ENCODE assay signal across 13 cellular contexts in the genomic region with DNA sequence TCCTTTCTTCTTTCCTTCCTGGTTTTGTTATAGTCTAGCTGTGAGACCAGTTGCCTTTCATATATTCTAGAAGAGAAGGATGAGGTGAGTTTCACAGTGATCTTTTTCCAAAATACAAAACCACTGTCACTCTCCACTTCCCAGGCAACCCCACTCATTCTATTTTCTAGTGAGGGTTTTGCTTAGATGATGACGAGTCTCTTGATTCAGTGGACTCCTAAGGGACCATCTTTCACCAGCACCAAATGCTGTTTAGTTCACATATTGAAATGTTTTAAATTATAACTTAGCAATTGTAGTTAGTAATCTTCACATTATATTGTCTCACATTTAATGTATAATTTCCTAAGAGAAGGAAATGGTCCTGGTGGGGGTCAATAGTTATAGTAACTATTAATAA. TPM values are rescaled to one million over a fixed set of nuclear protein-coding genes. Genes with fewer than 3 reads are reported as not detected.
DNase-seq lines count a peak whose midpoint lies in the region; ATAC-seq, FAIRE-seq and TF ChIP-seq lines count a peak whose summit lies in the region.
"Had no signal": no experiment of that assay in that cellular context is flagged by ENCODE, and none has a peak within 500 bp of the region (broad histone marks: within the 10 kb centered on the region; RNA-seq: fewer than 3 reads in every experiment).

No MANE protein-coding gene starts in this region.

- H3K4me1 ChIP-seq in left ventricle myocardium inferior: peaks cover 100% of the 10 kb centered on the region
- peaks cover 18% of the 10 kb centered on the region for H3K4me1 ChIP-seq in right cardiac atrium (ENCODE audit: control insufficient read depth, insufficient read depth, low read length)
- H3K4me1 ChIP-seq in GM12878 (ENCODE audit: control insufficient read depth, insufficient read depth, low read length): peaks cover 19% of the 10 kb centered on the region; the same call in 1 of the 2 replicates
- peaks cover 41 to 56% of the 10 kb centered on the region in 2 donors for H3K4me1 ChIP-seq in naive thymus-derived CD4-positive, alpha-beta T cell (ENCODE audit: control insufficient read depth in 2 of 2, insufficient read depth in 2 of 2, low read length in 2 of 2)

- H3K27me3 ChIP-seq in left ventricle myocardium inferior (ENCODE audit: low read depth): no peaks in the 10 kb centered on the region
- no peaks in the 10 kb centered on the region for H3K27me3 ChIP-seq in right cardiac atrium (ENCODE audit: control insufficient read depth, insufficient read depth)
- no peaks in the 10 kb centered on the region for H3K27me3 ChIP-seq in GM12878 (replicated peaks in 1 of 2; ENCODE audit: control insufficient read depth in 2 of 2, insufficient read depth in 2 of 2, low read length in 1 of 2)
- no peaks in the 10 kb centered on the region for H3K27me3 ChIP-seq in naive thymus-derived CD4-positive, alpha-beta T cell (ENCODE audit: control insufficient read depth in 2 of 2, insufficient read depth in 2 of 2, low read length in 2 of 2)

- FAIRE-seq in GM12878 (lab: Jason Lieb, UNC): no peak

- peak overlapping the region; percentile 72 for H3K27ac ChIP-seq in left ventricle myocardium inferior (replicated peaks)
- no peak overlapping the region for H3K27ac ChIP-seq in right cardiac atrium (ENCODE audit: low read length)
- peak overlapping the region; percentile 31 for H3K27ac ChIP-seq in GM12878 (ENCODE audit: control insufficient read depth, insufficient read depth)
- H3K27ac ChIP-seq in naive thymus-derived CD4-positive, alpha-beta T cell (ENCODE audit: low read depth, low read length): peak overlapping the region; percentile 68
- H3K27ac ChIP-seq: C4-2B had no signal

- intact Hi-C loops in left ventricle myocardium inferior (cut with micrococcal nuclease): no loop called here
- intact Hi-C loops in right cardiac atrium (cut with DNase I): no loop called here
- intact Hi-C loops in GM12878 (cut with micrococcal nuclease; ENCODE audit: unreplicated experiment): loop anchor here (5.0 kb wide), 1 partner anchor 168 kb away; no protein-coding TSS in a partner anchor
- intact Hi-C loops in naive thymus-derived CD4-positive, alpha-beta T cell (cut with micrococcal nuclease): no loop called here

- TF ChIP-seq EP300 in GM12878 (IDR thresholded peaks at IDR 0.05; ENCODE audit: borderline replicate concordance in 1 of 2, control insufficient read depth in 1 of 2, low read depth in 2 of 2, low read length in 2 of 2): no peak

- peak overlapping the region; percentile 58 to 93 (median 87) for H3K27ac Mint-ChIP-seq in naive thymus-derived CD4-positive, alpha-beta T cell

- H2AFZ ChIP-seq in GM12878 (ENCODE audit: control insufficient read depth, low read depth, low read length): no peak overlapping the region

- H3K27me3 Mint-ChIP-seq in naive thymus-derived CD4-positive, alpha-beta T cell: no peaks in the 10 kb centered on the region

- TF ChIP-seq RAD21 in GM12878 (IDR thresholded peaks at IDR 0.05; ENCODE audit: insufficient read depth, low read depth, low read length): no peak

- no peak for TF ChIP-seq CTCF in left ventricle myocardium inferior (IDR thresholded peaks at IDR 0.05; ENCODE audit: borderline replicate concordance)
- no peak for TF ChIP-seq CTCF in GM12878 (IDR thresholded peaks at IDR 0.05 in 2 of 3, conservative IDR thresholded peaks at IDR 0.05 in 1 of 3; ENCODE audit: control insufficient read depth in 2 of 3, extremely low read depth in 1 of 3, insufficient read depth in 1 of 3, low read depth in 3 of 3, low read length in 3 of 3)

- ATAC-seq in right cardiac atrium (no peak), GM12878 (no peak), GM21619 (IDR thresholded peaks at IDR 0.05; ENCODE audit: unreplicated experiment) (no peak), HG03439 (IDR thresholded peaks at IDR 0.05; ENCODE audit: unreplicated experiment) (no peak)
- ATAC-seq in naive thymus-derived CD4-positive, alpha-beta T cell: no peak

- 33% methylated on average over 1 of the region's 1 CpG for WGBS in right cardiac atrium
- 87% methylated on average over 1 of the region's 1 CpG for WGBS in GM12878 (ENCODE audit: insufficient coverage, insufficient replicate concordance, low lambda C conversion rate, missing lambda C conversion rate)

- POLR2A ChIA-PET in GM12878 (lab: Charles Lee): interaction anchor here (1.0 kb wide), 1 partner anchor 25 kb away, joined by 3 read pairs; no protein-coding TSS in a partner anchor
- POLR2A ChIA-PET in naive thymus-derived CD4-positive, alpha-beta T cell (lab: Charles Lee): interaction anchor here (1.1 kb wide), 1 partner anchor 24 kb away, joined by 3 read pairs; no protein-coding TSS in a partner anchor

- in situ Hi-C loops in GM12878 (cut with MboI): no loop called here

- peak overlapping the region in 8 of 10 donors; percentile 18 to 70 (median 55) for H3K4me3 Mint-ChIP-seq in naive thymus-derived CD4-positive, alpha-beta T cell

- TF ChIP-seq POLR2A in GM12878 (IDR thresholded peaks at IDR 0.05; ENCODE audit: low read depth, low read length): no peak

- H3K36me3 ChIP-seq in left ventricle myocardium inferior (no peaks in the 10 kb centered on the region), GM12878 (ENCODE audit: control insufficient read depth in 2 of 2, insufficient read depth in 2 of 2, low read length in 1 of 2) (0 out of 4 replicates have a peak, but pooled peaks cover 0 to 4% of the 10 kb centered on the region in 2 experiments)
- no peaks in the 10 kb centered on the region for H3K36me3 ChIP-seq in naive thymus-derived CD4-positive, alpha-beta T cell (ENCODE audit: control insufficient read depth in 2 of 3, insufficient read depth in 3 of 3, low read length in 3 of 3)

- H3K9ac ChIP-seq in GM12878 (ENCODE audit: control insufficient read depth, insufficient read depth, low read length): no peak overlapping the region

- H3K79me2 ChIP-seq in GM12878 (ENCODE audit: control insufficient read depth, insufficient read depth, low read length): peaks cover 14% of the 10 kb centered on the region

- H3K9me3 Mint-ChIP-seq in naive thymus-derived CD4-positive, alpha-beta T cell: no peaks in the 10 kb centered on the region

- no TSS peak for BruUV-seq in GM12878 (replicated peaks; lab: Mats Ljungman, UMichigan)

- CTCF ChIA-PET in GM12878 (lab: Yijun Ruan, JAX): interaction anchor here (0.7 to 1.1 kb wide), 3 partner anchors 12 to 994 kb away, joined by 3 to 5 read pairs (median 3); no protein-coding TSS in a partner anchor
- CTCF ChIA-PET in naive thymus-derived CD4-positive, alpha-beta T cell (lab: Charles Lee): no interaction called here

- DNase-seq in left ventricle myocardium inferior (no peak), right cardiac atrium (no peak), GM12878 (ENCODE audit: low read depth, low spot score) (no peak), NCI-H1930 (lab: John Stamatoyannopoulos, UW) (no peak), DMS 273 treated with DMSO at 0.1 percent for 48 hours (lab: John Stamatoyannopoulos, UW) (no peak)
- no peak for DNase-seq in naive thymus-derived CD4-positive, alpha-beta T cell
- DNase-seq: amygdala; effector CD8-positive, alpha-beta T cell; NCI-H345; stimulated activated naive CD4-positive, alpha-beta T cell treated with Interleukin-2 at 50 U/mL for 16 hours had no signal

- H3K4me1 Mint-ChIP-seq in naive thymus-derived CD4-positive, alpha-beta T cell: peaks cover 54 to 98% (median 94%) of the 10 kb centered on the region in 7 donors

- RAD21 ChIA-PET in GM12878 (lab: Charles Lee; ENCODE audit: unreplicated experiment): interaction anchor here (0.7 to 1.5 kb wide), 7 partner anchors 12 to 995 kb away, joined by 3 to 18 read pairs (median 3); a partner anchor contains a TSS

- H3K4me3 ChIP-seq in left ventricle myocardium inferior (peak overlapping the region; percentile 42), right cardiac atrium (ENCODE audit: low read length) (no peak overlapping the region), GM12878 (no peak overlapping the region)
- no peak overlapping the region for H3K4me3 ChIP-seq in naive thymus-derived CD4-positive, alpha-beta T cell (ENCODE audit: low read length)

- no peak overlapping the region for H3K4me2 ChIP-seq in GM12878 (ENCODE audit: control insufficient read depth, insufficient read depth)

- no peaks in the 10 kb centered on the region for H3K9me3 ChIP-seq in left ventricle myocardium inferior (replicated peaks)
- no peaks in the 10 kb centered on the region for H3K9me3 ChIP-seq in right cardiac atrium (ENCODE audit: control insufficient read depth, low read length)
- no peaks in the 10 kb centered on the region for H3K9me3 ChIP-seq in GM12878 (replicated peaks; ENCODE audit: control insufficient read depth, insufficient read depth, low read length)
- no peaks in the 10 kb centered on the region for H3K9me3 ChIP-seq in naive thymus-derived CD4-positive, alpha-beta T cell (ENCODE audit: control insufficient read depth in 2 of 3, low read length in 3 of 3)

- SMC1A ChIA-PET in GM12878 (lab: Charles Lee; ENCODE audit: uncharacterized antibody, unreplicated experiment): interaction anchor here (1.0 to 4.4 kb wide), 5 partner anchors 10 to 42 kb away, joined by 3 to 25 read pairs (median 5); a partner anchor contains a TSS

- peaks cover 0 to 26% (median 0%) of the 10 kb centered on the region in 5 donors for H3K36me3 Mint-ChIP-seq in naive thymus-derived CD4-positive, alpha-beta T cell

- H4K20me1 ChIP-seq in GM12878 (ENCODE audit: control insufficient read depth, insufficient read depth): no peaks in the 10 kb centered on the region

RNA-seq across cellular contexts. Expression of a gene that starts 25.2 kb away (rescaled TPM):
- total RNA-seq in left ventricle myocardium inferior (132 TPM), right cardiac atrium (100 to 1,000 TPM in 3 of 4 donors, 10 to 100 TPM in 1; 64.9 to 170 (median 116) TPM), GM12878 (2014; rRNA removed) (28.0 and 33.3 TPM in 2 replicates), GM12878 (2014; rRNA removed; fragmentation: Illumina TruSeq; extraction: Trizol) (30.1 and 34.9 TPM in 2 replicates), GM12878 (2021) (38.4 and 39.8 TPM in 2 replicates)
- polyA plus RNA-seq in right cardiac atrium (29.7 TPM), GM12878 (2011; rRNA removed) (14.6 and 15.9 TPM in 2 replicates), GM12878 (2014; fragmentation: Illumina TruSeq; extraction: Trizol) (34.6 and 38.1 TPM in 2 replicates), GM12878 (2014; fragmentation: Nextera tagmentation; extraction: Ambion mirVana) (1 to 10 TPM; 7.8 to 8.0 TPM), GM12878 (2014; rRNA removed) (15.1 and 15.6 TPM in 2 replicates), GM12878 (2016; fragmentation: Nextera tagmentation; extraction: Ambion mirVana) (10 to 100 TPM; 14.0 to 15.4 TPM)
- 40.8 and 49.4 TPM in 2 replicates for total RNA-seq in GM12878 (2013; cell fraction: nucleolus; rRNA removed)
- polyA plus RNA-seq in GM12878 (2011; ENCODE audit: low read depth): 11.5 TPM
- 6.9 and 10.1 TPM in 2 replicates for polyA plus RNA-seq in GM12878 (2011; cell fraction: cytosol; rRNA removed)
- polyA plus RNA-seq in GM12878 (2011; cell fraction: nucleus; rRNA removed): 10.3 and 15.8 TPM in 2 replicates
- polyA plus RNA-seq in GM12878 (2012): 15.8 and 22.1 TPM in 2 replicates
- polyA minus RNA-seq in GM12878 (2011; rRNA and poly(A)+ RNA removed): 30.3 and 32.3 TPM in 2 replicates
- polyA minus RNA-seq in GM12878 (2011; cell fraction: cytosol; rRNA and poly(A)+ RNA removed): 19.0 and 24.7 TPM in 2 replicates
- polyA minus RNA-seq in GM12878 (2011; cell fraction: nucleus; rRNA and poly(A)+ RNA removed): 23.9 and 37.7 TPM in 2 replicates
- 100 to 1,000 TPM in 4 of 5 experiments, 10 to 100 TPM in 1; 72.0 to 207 (median 131) TPM for total RNA-seq in naive thymus-derived CD4-positive, alpha-beta T cell
- polyA plus RNA-seq in naive thymus-derived CD4-positive, alpha-beta T cell: 100 to 1,000 TPM in 1 of 2 donors, 10 to 100 TPM in 1; 85.1 to 110 TPM
